30 cellular contexts compared by ENCODE assay signal in genomic region chr3:197035577-197035976, GRCh38.
"Had no signal": no experiment of that assay in that cellular context is flagged by ENCODE, and none has a peak within 500 bp of the region (broad histone marks: within the 10 kb centered on the region; RNA-seq: fewer than 3 reads in every experiment).

No MANE protein-coding gene starts in this region.

- H3K4me2 ChIP-seq: KMS-11 had no signal

- H3K36me3 Mint-ChIP-seq: activated CD8-positive, alpha-beta memory T cell treated with anti-CD3 and anti-CD28 coated beads, Interleukin-2, amount 10 ng/mL, durations not matched to agents 7 days and 5 days; activated naive CD8-positive, alpha-beta T cell; WTC11 had no signal

- H3K9ac ChIP-seq: KMS-11 had no signal

- H3K4me3 ChIP-seq: adrenal gland, Peyer's patch, SJSA1 had no signal

- H3K36me3 ChIP-seq: adrenal gland, Peyer's patch, SJSA1 had no signal

- ATAC-seq: activated CD8-positive, alpha-beta memory T cell treated with anti-CD3 and anti-CD28 coated beads, Interleukin-2, amount 10 ng/mL, durations not matched to agents 7 days and 5 days had no signal

- H3K27ac Mint-ChIP-seq: activated CD4-positive, alpha-beta T cell treated with anti-CD3 and anti-CD28 coated beads, Interleukin-2, amount 10 ng/mL, durations not matched to agents 24 days and 14 days; activated CD8-positive, alpha-beta memory T cell treated with anti-CD3 and anti-CD28 coated beads, Interleukin-2, amount 10 ng/mL, durations not matched to agents 7 days and 5 days; activated naive CD8-positive, alpha-beta T cell; activated T-cell treated with anti-CD3 and anti-CD28 coated beads, Interleukin-2, amount 50 U/mL, for 24 hours; activated T-helper 1 cell treated with anti-CD3 and anti-CD28 coated beads, Interleukin-12 subunit alpha, Interleukin-12 subunit beta, Interleukin-2, Interleukin-4 antibody, amounts not matched to agents 30 ng/mL and 10 ng/mL and 1 ng/mL, durations not matched to agents 14 hours and 24 hours and 36 hours; T-helper 1 cell treated with Interleukin-12 subunit alpha and Interleukin-12 subunit beta and Interleukin-4 antibody, amounts not matched to agents 30 μg/mL and 1 μg/mL, for 36 hours; WTC11 had no signal

- DNase-seq: activated CD4-positive, alpha-beta T cell treated with anti-CD3 and anti-CD28 coated beads, Interleukin-2, amount 10 ng/mL, durations not matched to agents 24 days and 14 days; activated CD4-positive, alpha-beta T cell treated with anti-CD3 and anti-CD28 coated beads, Interleukin-2, amount 50 U/mL, for 48 hours; activated CD4-positive, CD25-positive, alpha-beta regulatory T cell treated with anti-CD3 and anti-CD28 coated beads, Interleukin-2, amount 50 U/mL, for 72 hours; activated CD8-positive, alpha-beta memory T cell treated with anti-CD3 and anti-CD28 coated beads, Interleukin-2, amount 10 ng/mL, durations not matched to agents 7 days and 5 days; activated effector memory CD4-positive, alpha-beta T cell treated with Interleukin-2 at 50 U/mL for 16 hours; activated naive CD4-positive, alpha-beta T cell; activated T-cell treated with anti-CD3 and anti-CD28 coated beads, Interleukin-2, amount 50 U/mL, for 24 hours; anterior cingulate cortex; caudate nucleus; MM.1S; NCI-H1105; NCI-H1436; NCI-H1694 treated with DMSO at 0.1 percent for 48 hours; NCI-H2029 treated with DMSO at 0.1 percent for 48 hours; NCI-H345; NCI-H510A; NCI-H526 treated with DMSO at 0.1 percent for 48 hours; NCI-H82; NK-92 treated with Interleukin-12 subunit alpha and Interleukin-12 subunit beta, amount 100 ng/mL, for 24 hours; Peyer's patch; SHP77; T-helper 9 cell had no signal

- H3K9me3 ChIP-seq: adrenal gland, Peyer's patch, SJSA1 had no signal

- H3K27ac ChIP-seq: adrenal gland, KMS-11, Peyer's patch, RWPE1, SJSA1 had no signal

- H3K4me3 Mint-ChIP-seq: activated CD4-positive, alpha-beta T cell treated with anti-CD3 and anti-CD28 coated beads, Interleukin-2, amount 10 ng/mL, durations not matched to agents 24 days and 14 days; activated CD8-positive, alpha-beta memory T cell treated with anti-CD3 and anti-CD28 coated beads, Interleukin-2, amount 10 ng/mL, durations not matched to agents 7 days and 5 days; activated naive CD8-positive, alpha-beta T cell; activated T-cell treated with anti-CD3 and anti-CD28 coated beads, Interleukin-2, amount 50 U/mL, for 24 hours; activated T-helper 1 cell treated with anti-CD3 and anti-CD28 coated beads, Interleukin-12 subunit alpha, Interleukin-12 subunit beta, Interleukin-2, Interleukin-4 antibody, amounts not matched to agents 30 ng/mL and 10 ng/mL and 1 ng/mL, durations not matched to agents 14 hours and 24 hours and 36 hours; T-helper 1 cell treated with Interleukin-12 subunit alpha and Interleukin-12 subunit beta and Interleukin-4 antibody, amounts not matched to agents 30 μg/mL and 1 μg/mL, for 36 hours; WTC11 had no signal

- H3K9me3 Mint-ChIP-seq: activated T-cell treated with anti-CD3 and anti-CD28 coated beads, Interleukin-2, amount 50 U/mL, for 24 hours had no signal

- H3K27me3 ChIP-seq: Peyer's patch had no signal
